In genomic region chr20:11540558-11540957, GRCh38 we compare ENCODE assay signal across 25 cellular contexts.
DNase-seq lines count a peak whose midpoint lies in the region; ATAC-seq lines count a peak whose summit lies in the region.
"Had no signal": no experiment of that assay in that cellular context is flagged by ENCODE, and none has a peak within 500 bp of the region (broad histone marks: within the 10 kb centered on the region; RNA-seq: fewer than 3 reads in every experiment).

No MANE protein-coding gene starts in this region.

- peaks cover 60% of the 10 kb centered on the region for H3K4me1 ChIP-seq in ES-I3 (ENCODE audit: insufficient read depth, low read length)
- H3K4me1 ChIP-seq in HUES64 (ENCODE audit: insufficient read depth, low read length): peaks cover 68% of the 10 kb centered on the region
- peaks cover 2% of the 10 kb centered on the region; the same call in 1 of the 2 replicates for H3K4me1 ChIP-seq in iPS DF 6.9 (ENCODE audit: control insufficient read depth, insufficient read depth, low read length)
- peaks cover 24% of the 10 kb centered on the region for H3K4me1 ChIP-seq in neuron (ENCODE audit: insufficient read depth, low read length)
- H3K4me1 ChIP-seq: BE2C, Peyer's patch had no signal

- 18% methylated on average over 3 of the region's 3 CpGs for WGBS in HUES64
- WGBS in iPS DF 6.9 (ENCODE audit: insufficient coverage, insufficient read length): no CpG with 5 or more reads among the region's 3 CpGs

- no peak for DNase-seq in iPS DF 6.9 (ENCODE audit: low read depth, low spot score)
- DNase-seq: 8988T, ACHN, BE2C, DMS153, DND-41, GM23248, IMR-90, KG1, MG63, NCI-H1105 treated with DMSO at 0.1 percent for 48 hours, NCI-H1694, NCI-H2029 treated with DMSO at 0.1 percent for 48 hours, NCI-H446 treated with DMSO at 0.1 percent for 48 hours, NCI-H526 treated with DMSO at 0.1 percent for 48 hours, OCI-M1, Peyer's patch, SHP77 treated with DMSO at 0.1 percent for 48 hours had no signal

- H3K9me3 ChIP-seq in ES-I3 (ENCODE audit: control insufficient read depth, insufficient read depth, low read length) (no peaks in the 10 kb centered on the region), HUES64 (ENCODE audit: insufficient read depth, low read depth, low read length) (no peaks in the 10 kb centered on the region), iPS DF 6.9 (ENCODE audit: control insufficient read depth, insufficient read depth, low read length) (no peaks in the 10 kb centered on the region), neuron (ENCODE audit: low read length) (no peaks in the 10 kb centered on the region)
- H3K9me3 ChIP-seq: BE2C, MG63, Peyer's patch had no signal

- no peaks in the 10 kb centered on the region for H3K36me3 ChIP-seq in ES-I3 (ENCODE audit: insufficient read depth, low read length)
- H3K36me3 ChIP-seq in HUES64 (ENCODE audit: insufficient read depth, low read length): no peaks in the 10 kb centered on the region
- H3K36me3 ChIP-seq in iPS DF 6.9 (ENCODE audit: control insufficient read depth, insufficient read depth, low read length): no peaks in the 10 kb centered on the region
- no peaks in the 10 kb centered on the region for H3K36me3 ChIP-seq in neuron (ENCODE audit: insufficient read depth, low read length)
- H3K36me3 ChIP-seq: BE2C, MG63, Peyer's patch had no signal

- H2AFZ ChIP-seq in neuron (ENCODE audit: low read depth, low read length): peak overlapping the region; percentile 52
- H2AFZ ChIP-seq: GM23248 had no signal

- H3K9ac ChIP-seq in ES-I3 (ENCODE audit: low read depth, low read length) (peak overlapping the region; percentile 54), HUES64 (ENCODE audit: low read depth, low read length) (0 out of 2 replicates have a peak overlapping the region, but pooled peaks have one; percentile 11)
- H3K9ac ChIP-seq: GM23248 had no signal

- no peak for ATAC-seq in HG03135 (IDR thresholded peaks at IDR 0.05; ENCODE audit: unreplicated experiment)
- ATAC-seq in GM18511 (IDR thresholded peaks at IDR 0.05; ENCODE audit: unreplicated experiment): no peak
- ATAC-seq in HG03095 (IDR thresholded peaks at IDR 0.05; ENCODE audit: unreplicated experiment): no peak
- ATAC-seq: HCT116 had no signal

- H3K27me3 ChIP-seq in HUES64 (ENCODE audit: insufficient read depth, low read length) (no peaks in the 10 kb centered on the region), iPS DF 6.9 (ENCODE audit: control insufficient read depth, insufficient read depth, low read length) (no peaks in the 10 kb centered on the region), neuron (ENCODE audit: insufficient read depth, low read length) (no peaks in the 10 kb centered on the region)
- H3K27me3 ChIP-seq: BE2C, MG63, Peyer's patch had no signal

- H3K27ac ChIP-seq in HUES64 (ENCODE audit: low read depth, low read length) (peak overlapping the region; percentile 83), iPS DF 6.9 (ENCODE audit: low read length) (peak overlapping the region; percentile 80)
- H3K27ac ChIP-seq: GM23248, Peyer's patch had no signal

- H3K4me3 ChIP-seq in HUES64 (ENCODE audit: low read length) (no peak overlapping the region; the same call in 1 of the 2 replicates), iPS DF 6.9 (ENCODE audit: low read length) (no peak overlapping the region), neuron (ENCODE audit: low read length) (no peak overlapping the region)
- H3K4me3 ChIP-seq: GM23248, MG63, Peyer's patch had no signal
